Comparison of ENCODE assay signal across 8 cellular contexts in genomic region chr1:146376309-146376707, GRCh38.
A peak's percentile ranks its signal among the peaks of the same experiment; 100 is the strongest.
DNase-seq lines count a peak whose midpoint lies in the region; TF ChIP-seq lines count a peak whose summit lies in the region.
"Not testable (repeated sequence)": the region's sequence is repeated elsewhere in the genome, so short reads cannot be mapped to it uniquely, and the experiment has no call there.

No MANE protein-coding gene starts in this region.

- not testable (repeated sequence) for H3K36me3 Mint-ChIP-seq in neural crest cell (ENCODE audit: low read depth)

- DNase-seq in DMS79 (lab: John Stamatoyannopoulos, UW) (peak; percentile 67), NCI-H1092 treated with DMSO at 0.1 percent for 48 hours (lab: John Stamatoyannopoulos, UW) (peak; percentile 80), SKM-1 treated with dmso at 0.1 percent for 144 hours (lab: John Stamatoyannopoulos, UW; ENCODE audit: unreplicated experiment) (peak; percentile 65), activated gamma-delta T cell treated with Interleukin-2 at 50 U/mL for 16 hours (peak; percentile 74), fibroblast of pulmonary artery (ENCODE audit: low read depth) (peak; percentile 85), neural crest cell (ENCODE audit: low read depth, low spot score) (peak; percentile 63)
- DNase-seq in HEK293T (ENCODE audit: extremely low spot score), result not testable (repeated sequence)
- DNase-seq in stimulated activated CD8-positive, alpha-beta memory T cell treated with anti-CD3 and anti-CD28 coated beads, Interleukin-7, amount 100 ng/mL, for 24 hours (ENCODE audit: low read depth), result peak; percentile 46

- not testable (repeated sequence) for TF ChIP-seq CTCF in fibroblast of pulmonary artery (IDR thresholded peaks at IDR 0.05; ENCODE audit: low read length, missing control alignments); neural crest cell (conservative IDR thresholded peaks at IDR 0.05)

- H3K27me3 Mint-ChIP-seq in neural crest cell (ENCODE audit: low read depth), result not testable (repeated sequence)

- CTCF ChIA-PET in HEK293T (lab: Yijun Ruan, JAX), result not testable (repeated sequence)

- peak overlapping the region; percentile 99 for H3K27ac Mint-ChIP-seq in neural crest cell (ENCODE audit: unreplicated experiment)

- peak overlapping the region; percentile 46 for H3K4me3 ChIP-seq in fibroblast of pulmonary artery (replicated peaks; ENCODE audit: low read depth, low read length)

- H3K4me3 Mint-ChIP-seq in neural crest cell, result peak overlapping the region; percentile 81

- H3K9me3 Mint-ChIP-seq in neural crest cell, result not testable (repeated sequence)

- peaks cover 22% of the 10 kb centered on the region for H3K4me1 Mint-ChIP-seq in neural crest cell

- POLR2A ChIA-PET in HEK293T (lab: Yijun Ruan, JAX), result interaction anchor here (0.7 to 2.7 kb wide), 3 partner anchors 9 to 708 kb away, joined by 4 to 27 read pairs (median 5); no protein-coding TSS in a partner anchor

TF ChIP-seq in HEK293T, 16 proteins besides CTCF, POLR2A, EP300 and RAD21:
- TF ChIP-seq L3MBTL2 (conservative IDR thresholded peaks at IDR 0.05), result peak; percentile 66
- peak; percentile 21; the same call in 1 of the 2 replicates for TF ChIP-seq PKNOX1 (IDR thresholded peaks at IDR 0.05)
